In genomic region chr12:57518176-57518919, GRCh38 we compare ENCODE assay signal across 9 cellular contexts. TPM values are rescaled to one million over a fixed set of nuclear protein-coding genes. Genes with fewer than 3 reads are reported as not detected.
DNase-seq lines count a peak whose midpoint lies in the region; ATAC-seq and TF ChIP-seq lines count a peak whose summit lies in the region.
"Had no signal": no experiment of that assay in that cellular context is flagged by ENCODE, and none has a peak within 500 bp of the region (broad histone marks: within the 10 kb centered on the region; RNA-seq: fewer than 3 reads in every experiment).

No MANE protein-coding gene starts in this region.

- TF ChIP-seq POLR2A in stomach (IDR thresholded peaks at IDR 0.05) = no peak

- TF ChIP-seq EP300 in SK-N-SH (IDR thresholded peaks at IDR 0.05; ENCODE audit: borderline replicate concordance in 1 of 2, low read depth in 1 of 2, low read length in 1 of 2) (no peak), stomach (IDR thresholded peaks at IDR 0.05) (no peak)

- POLR2A ChIA-PET in SK-N-SH (lab: Yijun Ruan, JAX) = interaction anchor here (0.6 to 1.1 kb wide), 2 partner anchors 16 to 1172 kb away, joined by 3 read pairs; no protein-coding TSS in a partner anchor

- peak overlapping the region; percentile 72 to 94 for H3K4me3 ChIP-seq in SK-N-SH (ENCODE audit: low read depth in 2 of 2, low read length in 1 of 2)
- peak overlapping the region; percentile 97 for H3K4me3 ChIP-seq in iPS-15b (ENCODE audit: low read depth, low read length)
- H3K4me3 ChIP-seq in stomach = peak overlapping the region; percentile 72 to 86 (median 80)

- H3K27ac ChIP-seq in SK-N-SH (ENCODE audit: low read depth in 2 of 2, low read length in 1 of 2) (peak overlapping the region in 1 of 2 experiments; percentile 98; a peak in 1 of 4 replicates), stomach (peak overlapping the region; percentile 22 to 99 (median 99))

- peaks cover 57% of the 10 kb centered on the region for H3F3A ChIP-seq in SK-N-SH (replicated peaks; ENCODE audit: insufficient read depth)

- TF ChIP-seq RAD21 in SK-N-SH (IDR thresholded peaks at IDR 0.05; ENCODE audit: low read length) = no peak

- peak overlapping the region; percentile 100 for H3K27ac Mint-ChIP-seq in activated naive CD4-positive, alpha-beta T cell treated with anti-CD3 and anti-CD28 coated beads, Interleukin-2, amount 50 U/mL, for 72 hours

- H3K36me3 ChIP-seq in SK-N-SH (replicated peaks in 1 of 2; ENCODE audit: control insufficient read depth in 1 of 2, insufficient read depth in 2 of 2, low read length in 1 of 2) = peaks cover 43 to 49% of the 10 kb centered on the region in 2 experiments
- peaks cover 43% of the 10 kb centered on the region for H3K36me3 ChIP-seq in iPS-15b (ENCODE audit: control insufficient read depth, insufficient read depth, low read length)
- H3K36me3 ChIP-seq in stomach = peaks cover 45 to 50% (median 47%) of the 10 kb centered on the region in 4 donors

- peaks cover 32 to 39% of the 10 kb centered on the region in 2 donors for H3K36me3 Mint-ChIP-seq in activated naive CD4-positive, alpha-beta T cell treated with anti-CD3 and anti-CD28 coated beads, Interleukin-2, amount 50 U/mL, for 72 hours

- H4K20me1 ChIP-seq in SK-N-SH (ENCODE audit: insufficient read depth) = peaks cover 41% of the 10 kb centered on the region

- no peaks in the 10 kb centered on the region for H3K9me3 ChIP-seq in SK-N-SH
- H3K9me3 ChIP-seq in iPS-15b (ENCODE audit: control insufficient read depth, insufficient read depth, low read length) = no peaks in the 10 kb centered on the region
- H3K9me3 ChIP-seq in stomach = no peaks in the 10 kb centered on the region

- peak overlapping the region; percentile 98; the same call in 1 of the 2 replicates for H3K9ac ChIP-seq in SK-N-SH
- no peak overlapping the region for H3K9ac ChIP-seq in iPS-15b (ENCODE audit: low read depth, low read length)

- intact Hi-C loops in stomach (cut with DNase I; ENCODE audit: low total_unique reads) = no loop called here

- CTCF ChIA-PET in SK-N-SH (lab: Yijun Ruan, JAX) = interaction anchor here (1.4 kb wide), 2 partner anchors 19 to 59 kb away, joined by 3 read pairs; partner anchors contain the start of gene GLI1

- peaks cover 40% of the 10 kb centered on the region for H3K79me2 ChIP-seq in SK-N-SH (ENCODE audit: insufficient read depth)

- H3K27me3 ChIP-seq in SK-N-SH (ENCODE audit: insufficient read depth) = no peaks in the 10 kb centered on the region
- H3K27me3 ChIP-seq in iPS-15b (ENCODE audit: control insufficient read depth, insufficient read depth, low read length) = no peaks in the 10 kb centered on the region
- H3K27me3 ChIP-seq in stomach = no peaks in the 10 kb centered on the region

- H3K4me1 ChIP-seq in SK-N-SH (ENCODE audit: control insufficient read depth in 1 of 2, insufficient read depth in 2 of 2, low read depth in 1 of 2, low read length in 1 of 2) (peaks cover 28 to 35% of the 10 kb centered on the region in 2 experiments), iPS-15b (ENCODE audit: control insufficient read depth, insufficient read depth, low read length) (peaks cover 5% of the 10 kb centered on the region), stomach (peaks cover 38 to 76% (median 61%) of the 10 kb centered on the region in 4 donors)

- no peak for DNase-seq in SK-N-SH
- no peak for DNase-seq in activated naive CD4-positive, alpha-beta T cell treated with anti-CD3 and anti-CD28 coated beads, Interleukin-2, amount 50 U/mL, for 72 hours (ENCODE audit: low spot score in 2 of 2)
- no peak for DNase-seq in stomach
- no peak for DNase-seq in T-helper 9 cell
- DNase-seq in NCI-H526 (lab: John Stamatoyannopoulos, UW) = no peak
- DNase-seq in inferior parietal cortex (ENCODE audit: extremely low spot score) = no peak
- DNase-seq: activated CD4-positive, CD25-positive, alpha-beta regulatory T cell treated with anti-CD3 and anti-CD28 coated beads, Interleukin-2, amount 50 U/mL, for 72 hours had no signal

- H2AFZ ChIP-seq in SK-N-SH (ENCODE audit: low read depth) = no peak overlapping the region

- 92% methylated on average over 8 of the region's 8 CpGs for WGBS in SK-N-SH (ENCODE audit: low lambda C conversion rate)
- WGBS in stomach, 5 donors = 58 to 76% (median 73%) methylated on average over 8 of the region's 8 CpGs

- peak overlapping the region; percentile 92 for H3K4me2 ChIP-seq in SK-N-SH

- TF ChIP-seq CTCF in SK-N-SH (IDR thresholded peaks at IDR 0.05) = no peak
- no peak for TF ChIP-seq CTCF in stomach (IDR thresholded peaks at IDR 0.05)

- no peak for ATAC-seq in SK-N-SH treated with all-trans-retinoic acid at 6 μM for 48 hours
- ATAC-seq in activated naive CD4-positive, alpha-beta T cell treated with anti-CD3 and anti-CD28 coated beads, Interleukin-2, amount 50 U/mL, for 72 hours = no peak

- no peaks in the 10 kb centered on the region for H3K9me2 ChIP-seq in SK-N-SH

- H3K9me3 Mint-ChIP-seq in activated naive CD4-positive, alpha-beta T cell treated with anti-CD3 and anti-CD28 coated beads, Interleukin-2, amount 50 U/mL, for 72 hours = no peaks in the 10 kb centered on the region

TF ChIP-seq in SK-N-SH, 30 proteins besides CTCF, POLR2A, EP300 and RAD21:
- no peak for TF ChIP-seq YY1 (IDR thresholded peaks at IDR 0.05; ENCODE audit: low read depth)

TF ChIP-seq in SK-N-SH treated with all-trans-retinoic acid at 6 μM for 48 hours, 23 proteins besides CTCF, POLR2A, EP300 and RAD21 (continues in another document):
- TF ChIP-seq CSRNP3 (CRISPR knock-in tag; IDR thresholded peaks at IDR 0.05) = no peak
- no peak for TF ChIP-seq ZFP30 (CRISPR knock-in tag; IDR thresholded peaks at IDR 0.05)
- no peak for TF ChIP-seq ARNTL (CRISPR knock-in tag; IDR thresholded peaks at IDR 0.05; ENCODE audit: borderline replicate concordance, low read depth)
- no peak for TF ChIP-seq GLIS3 (CRISPR knock-in tag; IDR thresholded peaks at IDR 0.05)

RNA-seq across cellular contexts. Expression of gene DDIT3, which starts 2.0 kb away (rescaled TPM):
- 26.3 and 36.5 TPM in 2 replicates for polyA plus RNA-seq in SK-N-SH (2012; rRNA removed)
- 21.4 and 22.5 TPM in 2 replicates for polyA plus RNA-seq in SK-N-SH (2012; cell fraction: cytosol; rRNA removed)
- 82.2 and 97.2 TPM in 2 replicates for polyA plus RNA-seq in SK-N-SH (2012; cell fraction: nucleus; rRNA removed)
- total RNA-seq in activated naive CD4-positive, alpha-beta T cell treated with anti-CD3 and anti-CD28 coated beads, Interleukin-2, amount 50 U/mL, for 72 hours = 10 to 100 TPM; 24.9 to 79.8 TPM
- total RNA-seq in stomach = 100 to 1,000 TPM in 1 of 5 donors, 10 to 100 TPM in 3, 1 to 10 TPM in 1; 7.5 to 159 (median 36.2) TPM
- 10 to 100 TPM; 49.7 to 83.4 (median 68.7) TPM for polyA plus RNA-seq in stomach

RNA-seq across cellular contexts. Expression of gene MBD6, which starts 4.3 kb away (rescaled TPM):
- 3.6 and 8.6 TPM in 2 replicates for polyA plus RNA-seq in SK-N-SH (2012; rRNA removed)
- polyA plus RNA-seq in SK-N-SH (2012; cell fraction: cytosol; rRNA removed) = 3.1 and 6.8 TPM in 2 replicates
- polyA plus RNA-seq in SK-N-SH (2012; cell fraction: nucleus; rRNA removed) = 25.4 TPM in 2 replicates
- 10 to 100 TPM; 66.4 to 77.5 TPM for total RNA-seq in activated naive CD4-positive, alpha-beta T cell treated with anti-CD3 and anti-CD28 coated beads, Interleukin-2, amount 50 U/mL, for 72 hours
- total RNA-seq in stomach = 100 to 1,000 TPM in 1 of 5 donors, 10 to 100 TPM in 3, 1 to 10 TPM in 1; 4.8 to 129 (median 32.2) TPM
- 10 to 100 TPM; 23.2 to 30.9 (median 28.7) TPM for polyA plus RNA-seq in stomach

RNA-seq across cellular contexts. Expression of gene DCTN2, which starts 28.6 kb away (rescaled TPM):
- polyA plus RNA-seq in SK-N-SH (2012; rRNA removed) = 122 and 139 TPM in 2 replicates
- 120 and 135 TPM in 2 replicates for polyA plus RNA-seq in SK-N-SH (2012; cell fraction: cytosol; rRNA removed)
- 165 and 176 TPM in 2 replicates for polyA plus RNA-seq in SK-N-SH (2012; cell fraction: nucleus; rRNA removed)
- 100 to 1,000 TPM in 1 of 2 donors, 10 to 100 TPM in 1; 77.1 to 122 TPM for total RNA-seq in activated naive CD4-positive, alpha-beta T cell treated with anti-CD3 and anti-CD28 coated beads, Interleukin-2, amount 50 U/mL, for 72 hours
- 100 to 1,000 TPM in 3 of 5 donors, 10 to 100 TPM in 2; 28.6 to 177 (median 102) TPM for total RNA-seq in stomach
- polyA plus RNA-seq in stomach = 100 to 1,000 TPM in 2 of 3 donors, 10 to 100 TPM in 1; 90.0 to 168 (median 110) TPM

RNA-seq across cellular contexts. Expression of gene MARS1, which starts 30.5 kb away (rescaled TPM):
- 158 and 193 TPM in 2 replicates for polyA plus RNA-seq in SK-N-SH (2012; rRNA removed)
- 85.9 and 105 TPM in 2 replicates for polyA plus RNA-seq in SK-N-SH (2012; cell fraction: cytosol; rRNA removed)
- 685 and 718 TPM in 2 replicates for polyA plus RNA-seq in SK-N-SH (2012; cell fraction: nucleus; rRNA removed)
- total RNA-seq in activated naive CD4-positive, alpha-beta T cell treated with anti-CD3 and anti-CD28 coated beads, Interleukin-2, amount 50 U/mL, for 72 hours = 100 to 1,000 TPM; 267 to 292 TPM
- total RNA-seq in stomach = 1,000 to 10,000 TPM in 1 of 5 donors, 100 to 1,000 TPM in 1, 10 to 100 TPM in 3; 37.3 to 1,821 (median 71.6) TPM
- 10 to 100 TPM; 35.1 to 91.2 (median 51.8) TPM for polyA plus RNA-seq in stomach

RNA-seq across cellular contexts. Expression of gene KIF5A, which starts 31.5 kb away (rescaled TPM):
- polyA plus RNA-seq in SK-N-SH (2012; rRNA removed) (6.2 and 8.9 TPM in 2 replicates), stomach (under 1 TPM; 0.19 to 0.40 (median 0.31) TPM)
- 2.8 and 3.8 TPM in 2 replicates for polyA plus RNA-seq in SK-N-SH (2012; cell fraction: cytosol; rRNA removed)
- polyA plus RNA-seq in SK-N-SH (2012; cell fraction: nucleus; rRNA removed) = 32.0 and 36.4 TPM in 2 replicates
- total RNA-seq in activated naive CD4-positive, alpha-beta T cell treated with anti-CD3 and anti-CD28 coated beads, Interleukin-2, amount 50 U/mL, for 72 hours = 1 to 10 TPM in 1 of 2 donors, under 1 TPM in 1; 0.75 to 3.4 TPM
- total RNA-seq in stomach = 1 to 10 TPM in 4 of 5 donors, not detected in 1; 1.3 to 2.3 (median 1.6) TPM
